ENCODE assay signal across 17 cellular contexts in genomic region chr9:105252405-105252756, GRCh38.
"Had no signal": no experiment of that assay in that cellular context is flagged by ENCODE, and none has a peak within 500 bp of the region (broad histone marks: within the 10 kb centered on the region; RNA-seq: fewer than 3 reads in every experiment).

No MANE protein-coding gene starts in this region.

- ATAC-seq: heart right ventricle; naive thymus-derived CD8-positive, alpha-beta T cell had no signal

- FAIRE-seq: kidney, TTC549 had no signal

- H3K27me3 ChIP-seq: ascending aorta, breast epithelium, heart right ventricle, spleen had no signal

- H3K9me3 ChIP-seq: ascending aorta, breast epithelium, heart right ventricle, prostate gland, spleen, thoracic aorta had no signal

- H3K4me3 Mint-ChIP-seq: activated naive CD4-positive, alpha-beta T cell treated with anti-CD3 and anti-CD28 coated beads, Interleukin-2, amount 50 U/mL, for 24 hours; central memory CD8-positive, alpha-beta T cell; naive thymus-derived CD8-positive, alpha-beta T cell had no signal

- H3K9me3 Mint-ChIP-seq: activated naive CD4-positive, alpha-beta T cell treated with anti-CD3 and anti-CD28 coated beads, Interleukin-2, amount 50 U/mL, for 24 hours; central memory CD8-positive, alpha-beta T cell; naive thymus-derived CD8-positive, alpha-beta T cell had no signal

- H3K36me3 Mint-ChIP-seq: activated naive CD4-positive, alpha-beta T cell treated with anti-CD3 and anti-CD28 coated beads, Interleukin-2, amount 50 U/mL, for 24 hours; naive thymus-derived CD8-positive, alpha-beta T cell had no signal

- H3K4me1 ChIP-seq: breast epithelium, prostate gland had no signal

- H3K27ac Mint-ChIP-seq: activated naive CD4-positive, alpha-beta T cell treated with anti-CD3 and anti-CD28 coated beads, Interleukin-2, amount 50 U/mL, for 24 hours had no signal

- H3K27me3 Mint-ChIP-seq: activated naive CD4-positive, alpha-beta T cell treated with anti-CD3 and anti-CD28 coated beads, Interleukin-2, amount 50 U/mL, for 24 hours; central memory CD8-positive, alpha-beta T cell; naive thymus-derived CD8-positive, alpha-beta T cell had no signal

- H3K27ac ChIP-seq: ascending aorta, breast epithelium, coronary artery, heart right ventricle, prostate gland, spleen, thoracic aorta had no signal

- DNase-seq: activated gamma-delta T cell treated with Interleukin-2 at 50 U/mL for 16 hours; activated T-cell treated with anti-CD3 and anti-CD28 coated beads, Interleukin-2, amount 50 U/mL, for 1 hour; heart right ventricle; kidney; naive thymus-derived CD8-positive, alpha-beta T cell; spleen; stimulated activated CD4-positive, alpha-beta T cell treated with anti-CD3 and anti-CD28 coated beads, Interleukin-4, amount 100 ng/mL, for 1 hour; stimulated activated naive CD4-positive, alpha-beta T cell; T-helper 1 cell had no signal
